26 cellular contexts compared by ENCODE assay signal in genomic region chr5:173677125-173677672, GRCh38.
"Had no signal": no experiment of that assay in that cellular context is flagged by ENCODE, and none has a peak within 500 bp of the region (broad histone marks: within the 10 kb centered on the region; RNA-seq: fewer than 3 reads in every experiment).

No MANE protein-coding gene starts in this region.

- H3K27me3 ChIP-seq: colonic mucosa, gastrocnemius medialis, left lung had no signal

- H3K4me3 Mint-ChIP-seq: dendritic cell treated with granulocyte-macrophage colony-stimulating factor and Interleukin-4, amounts not matched to agents 40 ng/mL and 50 ng/mL, for 4 days; effector memory CD8-positive, alpha-beta T cell; endodermal cell had no signal

- DNase-seq: colonic mucosa; cortex of kidney; effector CD8-positive, alpha-beta T cell; effector memory CD8-positive, alpha-beta T cell; endodermal cell; erythroblast; esophagus squamous epithelium; foreskin fibroblast; foreskin melanocyte; gastrocnemius medialis; glutamatergic neuron; head of caudate nucleus; heart right ventricle; hippocampal formation; left cardiac atrium; left lung; left ventricle myocardium superior; lower lobe of right lung; mesenchymal stem cell; midbrain had no signal

- H3K27ac ChIP-seq: colonic mucosa, epithelial cell of prostate, esophagus squamous epithelium, gastrocnemius medialis, heart right ventricle, left lung, lower lobe of right lung had no signal

- H3K4me1 ChIP-seq: colonic mucosa, esophagus squamous epithelium, left lung had no signal

- ATAC-seq: effector memory CD8-positive, alpha-beta T cell; esophagus mucosa; gastrocnemius medialis; heart right ventricle; left cardiac atrium; left lung; left ventricle myocardium superior; lower lobe of right lung had no signal

- H3K9me3 Mint-ChIP-seq: dendritic cell treated with granulocyte-macrophage colony-stimulating factor and Interleukin-4, amounts not matched to agents 40 ng/mL and 50 ng/mL, for 4 days had no signal

- H3K36me3 ChIP-seq: colonic mucosa, esophagus squamous epithelium, gastrocnemius medialis, heart right ventricle, left lung, lower lobe of right lung had no signal

- H3K9me3 ChIP-seq: colonic mucosa, gastrocnemius medialis, lower lobe of right lung had no signal

- H3K27ac Mint-ChIP-seq: dendritic cell treated with granulocyte-macrophage colony-stimulating factor and Interleukin-4, amounts not matched to agents 40 ng/mL and 50 ng/mL, for 4 days; effector memory CD8-positive, alpha-beta T cell; endodermal cell had no signal

- FAIRE-seq: endometrium, islet of Langerhans, keratinocyte had no signal

- H3K27me3 Mint-ChIP-seq: dendritic cell treated with granulocyte-macrophage colony-stimulating factor and Interleukin-4, amounts not matched to agents 40 ng/mL and 50 ng/mL, for 4 days had no signal

- H3K4me3 ChIP-seq: colonic mucosa, esophagus squamous epithelium, gastrocnemius medialis, heart right ventricle, left lung, lower lobe of right lung had no signal
